ENCODE assay signal across 8 cellular contexts in the genomic region with DNA sequence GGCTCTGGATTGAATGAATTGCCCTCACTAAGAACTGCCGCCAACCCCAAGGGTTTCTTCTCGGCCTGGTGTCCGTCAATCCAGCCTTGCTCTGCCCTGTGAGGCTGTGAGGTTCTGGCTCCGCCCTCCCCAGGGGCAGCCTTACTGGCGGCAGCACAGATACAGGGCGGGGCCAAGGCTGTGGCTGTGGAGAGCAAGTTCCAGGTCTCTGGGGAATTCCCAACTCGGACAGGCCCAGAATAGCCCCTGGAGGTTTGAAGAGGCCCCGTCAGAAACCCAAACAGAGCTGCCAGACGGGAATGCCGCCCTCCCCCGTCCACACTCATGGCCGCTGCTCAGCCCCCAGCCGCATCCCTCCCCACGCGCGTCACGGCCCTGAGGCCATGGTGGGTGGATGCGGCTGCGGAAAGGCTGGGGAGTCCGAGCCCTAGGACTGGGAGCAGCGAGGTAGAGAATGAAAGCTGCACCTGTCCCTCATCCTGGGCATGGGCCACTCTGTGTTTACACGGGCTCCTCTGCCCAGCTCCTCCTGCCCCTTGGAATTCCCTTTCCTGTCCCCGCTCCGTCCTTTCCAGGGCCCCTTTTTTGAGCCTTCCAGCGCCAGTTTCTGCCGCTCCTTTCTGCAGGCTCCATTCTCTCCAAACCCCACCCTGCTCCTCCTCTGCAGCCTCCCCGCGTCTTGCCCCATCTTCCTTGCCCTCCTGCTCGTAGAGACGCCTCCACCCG. TPM values are rescaled to one million over a fixed set of nuclear protein-coding genes. Genes with fewer than 3 reads are reported as not detected.
DNase-seq lines count a peak whose midpoint lies in the region; ATAC-seq and TF ChIP-seq lines count a peak whose summit lies in the region.

No MANE protein-coding gene starts in this region.

- H3K27me3 ChIP-seq in gastroesophageal sphincter (no peaks in the 10 kb centered on the region), neural cell (ENCODE audit: insufficient read depth, low read depth, low read length) (no peaks in the 10 kb centered on the region), thyroid gland (no peaks in the 10 kb centered on the region)

- H3K36me3 Mint-ChIP-seq in activated naive CD4-positive, alpha-beta T cell treated with anti-CD3 and anti-CD28 coated beads, Interleukin-2, amount 50 U/mL, for 24 hours: peaks cover 3% of the 10 kb centered on the region

- H3K36me3 ChIP-seq in KOPT-K1 (ENCODE audit: insufficient read depth, low read length) (peaks cover 31% of the 10 kb centered on the region), gastroesophageal sphincter (peaks cover 0 to 21% of the 10 kb centered on the region in 2 donors), neural cell (ENCODE audit: insufficient read depth, low read length) (no peaks in the 10 kb centered on the region), thyroid gland (peaks cover 11 to 15% of the 10 kb centered on the region in 2 donors)

- peak overlapping the region; percentile 58 to 73 for H3K4me3 ChIP-seq in gastroesophageal sphincter
- peak overlapping the region; percentile 100 for H3K4me3 ChIP-seq in neural cell (ENCODE audit: low read length)
- H3K4me3 ChIP-seq in thyroid gland (replicated peaks in 1 of 3): peak overlapping the region; percentile 14 to 51 (median 34)

- H3K27ac ChIP-seq in KOPT-K1 (ENCODE audit: low read depth, low read length, poor library complexity, severe bottlenecking): peak overlapping the region; percentile 14
- peak overlapping the region; percentile 83 to 98 (median 98) for H3K27ac ChIP-seq in gastroesophageal sphincter
- H3K27ac ChIP-seq in neural cell (ENCODE audit: low read length): peak overlapping the region; percentile 98
- peak overlapping the region; percentile 70 to 95 (median 86) for H3K27ac ChIP-seq in thyroid gland

- DNase-seq in AG09319 (ENCODE audit: extremely low read depth, low read depth) (peak; percentile 94), RPMI7951 (ENCODE audit: low read depth) (peak; percentile 98), thyroid gland (peak; percentile 99)

- no peak for TF ChIP-seq RAD21 in neural cell (conservative IDR thresholded peaks at IDR 0.05)

- TF ChIP-seq POLR2A in gastroesophageal sphincter (IDR thresholded peaks at IDR 0.05) (peak; percentile 37 to 51), thyroid gland (IDR thresholded peaks at IDR 0.05) (peak in 1 of 2 donors; percentile 62)

- H3K9me3 Mint-ChIP-seq in activated naive CD4-positive, alpha-beta T cell treated with anti-CD3 and anti-CD28 coated beads, Interleukin-2, amount 50 U/mL, for 24 hours: no peaks in the 10 kb centered on the region

- peak overlapping the region; percentile 65 for H3K27ac Mint-ChIP-seq in activated naive CD4-positive, alpha-beta T cell treated with anti-CD3 and anti-CD28 coated beads, Interleukin-2, amount 50 U/mL, for 24 hours

- peak overlapping the region; percentile 88 for H3K4me3 Mint-ChIP-seq in activated naive CD4-positive, alpha-beta T cell treated with anti-CD3 and anti-CD28 coated beads, Interleukin-2, amount 50 U/mL, for 24 hours

- WGBS in gastroesophageal sphincter (ENCODE audit: low coverage in 1 of 2), 2 donors: 1 to 3% methylated on average over 6 to 9 of the region's 31 CpGs
- 0 to 1% methylated on average over 26 to 28 of the region's 31 CpGs for WGBS in thyroid gland, 2 donors

- peaks cover 9 to 83% (median 56%) of the 10 kb centered on the region in 3 donors for H3K4me1 ChIP-seq in gastroesophageal sphincter
- H3K4me1 ChIP-seq in thyroid gland: peaks cover 36 to 57% of the 10 kb centered on the region in 2 donors

- peaks cover 56% of the 10 kb centered on the region for H3K4me1 Mint-ChIP-seq in activated naive CD4-positive, alpha-beta T cell treated with anti-CD3 and anti-CD28 coated beads, Interleukin-2, amount 50 U/mL, for 24 hours

- TF ChIP-seq EP300 in gastroesophageal sphincter (IDR thresholded peaks at IDR 0.05): no peak
- TF ChIP-seq EP300 in neural cell (conservative IDR thresholded peaks at IDR 0.05; ENCODE audit: poor library complexity, severe bottlenecking): peak; percentile 18

- H3K9ac ChIP-seq in neural cell (ENCODE audit: low read length): peak overlapping the region; percentile 99

- no peaks in the 10 kb centered on the region for H3K9me3 ChIP-seq in KOPT-K1 (ENCODE audit: insufficient read depth, low read length, poor library complexity, severe bottlenecking)
- no peaks in the 10 kb centered on the region for H3K9me3 ChIP-seq in gastroesophageal sphincter
- no peaks in the 10 kb centered on the region for H3K9me3 ChIP-seq in neural cell (ENCODE audit: low read length)
- no peaks in the 10 kb centered on the region for H3K9me3 ChIP-seq in thyroid gland

- H3F3A ChIP-seq in neural cell (ENCODE audit: insufficient read depth, low read length, poor library complexity, severe bottlenecking): no peaks in the 10 kb centered on the region

- H4K20me1 ChIP-seq in neural cell (ENCODE audit: insufficient read depth): peaks cover 3% of the 10 kb centered on the region

- no peaks in the 10 kb centered on the region for H3K9me2 ChIP-seq in neural cell (ENCODE audit: insufficient read depth, low read length)

- TF ChIP-seq CTCF in AG09319 (IDR thresholded peaks at IDR 0.05; ENCODE audit: low read depth, low read length) (no peak), gastroesophageal sphincter (IDR thresholded peaks at IDR 0.05) (peak in 1 of 4 experiments; percentile 12), neural cell (IDR thresholded peaks at IDR 0.05; ENCODE audit: poor library complexity, severe bottlenecking) (no peak), thyroid gland (IDR thresholded peaks at IDR 0.05) (no peak)

- H2AFZ ChIP-seq in neural cell (ENCODE audit: low read depth, low read length): peak overlapping the region; percentile 14

- intact Hi-C loops in thyroid gland (cut with DNase I): loop anchor here (10.0 kb wide), 1 partner anchor 113 kb away; a partner anchor contains a TSS

- H3K27me3 Mint-ChIP-seq in activated naive CD4-positive, alpha-beta T cell treated with anti-CD3 and anti-CD28 coated beads, Interleukin-2, amount 50 U/mL, for 24 hours: no peaks in the 10 kb centered on the region

- H3K79me2 ChIP-seq in neural cell (replicated peaks; ENCODE audit: insufficient read depth, low read length): peaks cover 54% of the 10 kb centered on the region

- H3K4me2 ChIP-seq in neural cell (ENCODE audit: low read length): peak overlapping the region; percentile 87

- ATAC-seq in GM19035 (IDR thresholded peaks at IDR 0.05; ENCODE audit: unreplicated experiment) (peak; percentile 32), gastroesophageal sphincter (peak; percentile 75)

TF ChIP-seq in neural cell, 6 proteins besides CTCF, POLR2A, EP300 and RAD21 (continues in another document):
- peak; percentile 7 for TF ChIP-seq SMC3 (conservative IDR thresholded peaks at IDR 0.05; ENCODE audit: poor library complexity)
- TF ChIP-seq, protein P1, sequence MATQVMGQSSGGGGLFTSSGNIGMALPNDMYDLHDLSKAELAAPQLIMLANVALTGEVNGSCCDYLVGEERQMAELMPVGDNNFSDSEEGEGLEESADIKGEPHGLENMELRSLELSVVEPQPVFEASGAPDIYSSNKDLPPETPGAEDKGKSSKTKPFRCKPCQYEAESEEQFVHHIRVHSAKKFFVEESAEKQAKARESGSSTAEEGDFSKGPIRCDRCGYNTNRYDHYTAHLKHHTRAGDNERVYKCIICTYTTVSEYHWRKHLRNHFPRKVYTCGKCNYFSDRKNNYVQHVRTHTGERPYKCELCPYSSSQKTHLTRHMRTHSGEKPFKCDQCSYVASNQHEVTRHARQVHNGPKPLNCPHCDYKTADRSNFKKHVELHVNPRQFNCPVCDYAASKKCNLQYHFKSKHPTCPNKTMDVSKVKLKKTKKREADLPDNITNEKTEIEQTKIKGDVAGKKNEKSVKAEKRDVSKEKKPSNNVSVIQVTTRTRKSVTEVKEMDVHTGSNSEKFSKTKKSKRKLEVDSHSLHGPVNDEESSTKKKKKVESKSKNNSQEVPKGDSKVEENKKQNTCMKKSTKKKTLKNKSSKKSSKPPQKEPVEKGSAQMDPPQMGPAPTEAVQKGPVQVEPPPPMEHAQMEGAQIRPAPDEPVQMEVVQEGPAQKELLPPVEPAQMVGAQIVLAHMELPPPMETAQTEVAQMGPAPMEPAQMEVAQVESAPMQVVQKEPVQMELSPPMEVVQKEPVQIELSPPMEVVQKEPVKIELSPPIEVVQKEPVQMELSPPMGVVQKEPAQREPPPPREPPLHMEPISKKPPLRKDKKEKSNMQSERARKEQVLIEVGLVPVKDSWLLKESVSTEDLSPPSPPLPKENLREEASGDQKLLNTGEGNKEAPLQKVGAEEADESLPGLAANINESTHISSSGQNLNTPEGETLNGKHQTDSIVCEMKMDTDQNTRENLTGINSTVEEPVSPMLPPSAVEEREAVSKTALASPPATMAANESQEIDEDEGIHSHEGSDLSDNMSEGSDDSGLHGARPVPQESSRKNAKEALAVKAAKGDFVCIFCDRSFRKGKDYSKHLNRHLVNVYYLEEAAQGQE (IDR thresholded peaks at IDR 0.05; ENCODE audit: borderline replicate concordance): peak; percentile 28
- TF ChIP-seq MXI1 (conservative IDR thresholded peaks at IDR 0.05; ENCODE audit: poor library complexity, severe bottlenecking): peak; percentile 24
- no peak for TF ChIP-seq TAF1 (IDR thresholded peaks at IDR 0.05; ENCODE audit: low read depth)

RNA-seq across cellular contexts. Expression of a gene that starts 0.7 kb away (rescaled TPM):
- total RNA-seq in RPMI7951 (2014; rRNA removed; shearing (Covaris generic)): 1.7 and 2.5 TPM in 2 replicates
- total RNA-seq in gastroesophageal sphincter (10 to 100 TPM in 1 of 4 donors, 1 to 10 TPM in 3; 4.2 to 13.5 (median 6.0) TPM), thyroid gland (1 to 10 TPM in 3 of 4 donors, under 1 TPM in 1; 0.89 to 4.0 (median 2.4) TPM)
- 84.2 and 105 TPM in 2 replicates for polyA plus RNA-seq in neural cell
- 29.9 and 40.6 TPM in 2 replicates for polyA minus RNA-seq in neural cell

RNA-seq across cellular contexts. Expression of a gene that starts 4.6 kb away (rescaled TPM):
- total RNA-seq in RPMI7951 (2014; rRNA removed; shearing (Covaris generic)): 20.5 and 22.8 TPM in 2 replicates
- total RNA-seq in gastroesophageal sphincter (10 to 100 TPM; 19.3 to 29.6 (median 20.2) TPM), thyroid gland (10 to 100 TPM; 38.2 to 75.0 (median 55.2) TPM)
- 86.8 and 88.7 TPM in 2 replicates for polyA plus RNA-seq in neural cell
- polyA minus RNA-seq in neural cell: 21.9 and 24.0 TPM in 2 replicates

RNA-seq across cellular contexts. Expression of a gene that starts 5.0 kb away (rescaled TPM):
- 114 and 181 TPM in 2 replicates for total RNA-seq in RPMI7951 (2014; rRNA removed; shearing (Covaris generic))
- 100 to 1,000 TPM in 3 of 4 donors, 10 to 100 TPM in 1; 86.3 to 212 (median 116) TPM for total RNA-seq in gastroesophageal sphincter
- 147 and 168 TPM in 2 replicates for polyA plus RNA-seq in neural cell
- polyA minus RNA-seq in neural cell: 246 and 274 TPM in 2 replicates
- 100 to 1,000 TPM in 2 of 4 donors, 10 to 100 TPM in 2; 80.4 to 132 (median 107) TPM for total RNA-seq in thyroid gland

RNA-seq across cellular contexts. Expression of a gene that starts 8.9 kb away (rescaled TPM):
- total RNA-seq in RPMI7951 (2014; rRNA removed; shearing (Covaris generic)): 140 and 141 TPM in 2 replicates
- total RNA-seq in gastroesophageal sphincter (100 to 1,000 TPM in 3 of 4 donors, 10 to 100 TPM in 1; 82.2 to 162 (median 129) TPM), thyroid gland (100 to 1,000 TPM in 1 of 4 donors, 10 to 100 TPM in 3; 70.1 to 127 (median 90.6) TPM)
- 2.5 and 5.7 TPM in 2 replicates for polyA plus RNA-seq in neural cell
- 2.1 and 3.2 TPM in 2 replicates for polyA minus RNA-seq in neural cell

RNA-seq across cellular contexts. Expression of a gene that starts 20.8 kb away (rescaled TPM):
- total RNA-seq in RPMI7951 (2014; rRNA removed; shearing (Covaris generic)): 120 and 128 TPM in 2 replicates
- total RNA-seq in gastroesophageal sphincter (10 to 100 TPM in 3 of 4 donors, 1 to 10 TPM in 1; 9.4 to 17.3 (median 12.8) TPM), thyroid gland (10 to 100 TPM; 38.4 to 68.6 (median 57.2) TPM)
- polyA plus RNA-seq in neural cell: 81.1 and 89.7 TPM in 2 replicates
- polyA minus RNA-seq in neural cell: 48.7 and 74.7 TPM in 2 replicates

Comparison
In these comparisons a context has a peak if more than half of its experiments do, and no peak if none do; other contexts are left out.
1. Peak in every context shown above with its lines: DNase-seq, ATAC-seq, H3K4me3 ChIP-seq and H3K27ac ChIP-seq.
2. H3K27ac ChIP-seq: peak in every context shown above with its lines; median percentile 98 in gastroesophageal sphincter; 98 in neural cell; 86 in thyroid gland; 14 in KOPT-K1.
3. H3K4me3 ChIP-seq: peak in every context shown above with its lines; median percentile 100 in neural cell; 66 in gastroesophageal sphincter; 34 in thyroid gland.